In genomic region chr5:176817864-176818377, GRCh38 we compare ENCODE assay signal across 8 cellular contexts. TPM values are rescaled to one million over a fixed set of nuclear protein-coding genes. Genes with fewer than 3 reads are reported as not detected.
DNase-seq lines count a peak whose midpoint lies in the region; ATAC-seq, FAIRE-seq and TF ChIP-seq lines count a peak whose summit lies in the region.

No MANE protein-coding gene starts in this region.

- in situ Hi-C loops in HepG2 (cut with HindIII; ENCODE audit: extremely low pct_ligation_motif_present, low pct_unique_long_range_greater_than_20kb) = no loop called here

- peak overlapping the region; percentile 73 for H3K4me2 ChIP-seq in HepG2 (ENCODE audit: low read depth, low read length)

- H4K20me1 ChIP-seq in HepG2 (ENCODE audit: insufficient read depth, low read length) = peaks cover 7% of the 10 kb centered on the region; the same call in 1 of the 2 replicates

- H3K9me3 Mint-ChIP-seq in brain = peaks cover 0 to 11% (median 5%) of the 10 kb centered on the region in 5 experiments
- peaks cover 0 to 23% (median 0%) of the 10 kb centered on the region in 7 donors for H3K9me3 Mint-ChIP-seq in CD14-positive monocyte

- H3K4me1 Mint-ChIP-seq in brain = peaks cover 61% of the 10 kb centered on the region
- peaks cover 7% of the 10 kb centered on the region for H3K4me1 Mint-ChIP-seq in CD14-positive monocyte

- 0% methylated on average over 3 of the region's 52 CpGs for WGBS in HepG2 (ENCODE audit: low lambda C conversion rate)

- peak overlapping the region; percentile 74 to 81 (median 78) for H3K4me3 Mint-ChIP-seq in brain
- H3K4me3 Mint-ChIP-seq in CD14-positive monocyte = peak overlapping the region in 1 of 2 donors; percentile 78

- POLR2A ChIA-PET in HepG2 (lab: Yijun Ruan, JAX) = interaction anchor here (0.6 kb wide), 1 partner anchor 22 kb away, joined by 3 read pairs; no protein-coding TSS in a partner anchor

- TF ChIP-seq EP300 in HepG2 (IDR thresholded peaks at IDR 0.05; ENCODE audit: low read depth in 2 of 2, low read length in 2 of 2) (no peak), HepG2 (CRISPR knock-in tag; IDR thresholded peaks at IDR 0.05; ENCODE audit: borderline replicate concordance) (no peak)

- H3K36me3 ChIP-seq in HepG2 (replicated peaks in 1 of 2; ENCODE audit: control insufficient read depth in 1 of 2, insufficient read depth in 2 of 2, low read length in 2 of 2) (no peaks in the 10 kb centered on the region), upper lobe of right lung (no peaks in the 10 kb centered on the region)

- intact Hi-C loops in HepG2 (cut with micrococcal nuclease; ENCODE audit: unreplicated experiment) (no loop called here), upper lobe of right lung (cut with DNase I) (no loop called here), CD14-positive monocyte (cut with micrococcal nuclease) (loop anchor here in 1 of 2 donors (10.0 kb wide), 1 partner anchor 137 kb away; no protein-coding TSS in a partner anchor)

- BruUV-seq in HepG2 (replicated peaks; lab: Mats Ljungman, UMichigan) = no TSS peak

- no peak for TF ChIP-seq RAD21 in HepG2 (CRISPR knock-in tag; IDR thresholded peaks at IDR 0.05)

- H3K79me2 ChIP-seq in HepG2 (ENCODE audit: insufficient read depth, low read length) = no peaks in the 10 kb centered on the region

- no peak overlapping the region for H3K9ac ChIP-seq in HepG2 (ENCODE audit: insufficient read depth, low read depth, low read length)

- no peak overlapping the region for H2AFZ ChIP-seq in HepG2 (ENCODE audit: low read length)

- H3K27me3 ChIP-seq in HepG2 (ENCODE audit: control insufficient read depth in 1 of 2, insufficient read depth in 2 of 2, low read length in 2 of 2) = peaks cover 9 to 46% of the 10 kb centered on the region in 2 experiments; a peak in 4 of 5 replicates
- peaks cover 72% of the 10 kb centered on the region for H3K27me3 ChIP-seq in upper lobe of right lung

- peaks cover 32% of the 10 kb centered on the region for H3K4me1 ChIP-seq in HepG2 (ENCODE audit: insufficient read depth, low read length)
- no peaks in the 10 kb centered on the region for H3K4me1 ChIP-seq in upper lobe of right lung

- H3K27me3 Mint-ChIP-seq in brain (peaks cover 17% of the 10 kb centered on the region), CD14-positive monocyte (ENCODE audit: low read depth in 3 of 3) (peaks cover 69 to 78% (median 72%) of the 10 kb centered on the region in 3 donors)

- H3K27ac Mint-ChIP-seq in brain = peak overlapping the region in 4 of 5 experiments; percentile 36 to 70 (median 58)
- H3K27ac Mint-ChIP-seq in CD14-positive monocyte = no peak overlapping the region

- peak overlapping the region; percentile 33 to 58 (median 51); a peak in 5 of 6 replicates for H3K4me3 ChIP-seq in HepG2 (replicated peaks in 1 of 3; ENCODE audit: insufficient read depth in 1 of 3, low read depth in 2 of 3, low read length in 3 of 3)
- H3K4me3 ChIP-seq in upper lobe of right lung = peak overlapping the region; percentile 34

- CTCF ChIA-PET in HepG2 (lab: Yijun Ruan, JAX; ENCODE audit: low intra/inter-chr PET ratio, low total read pairs) = interaction anchor here (1.0 kb wide), 1 partner anchor 157 kb away, joined by 3 read pairs; no protein-coding TSS in a partner anchor

- H3K36me3 Mint-ChIP-seq in brain (peaks cover 5% of the 10 kb centered on the region), CD14-positive monocyte (no peaks in the 10 kb centered on the region)

- H3K27ac ChIP-seq in HepG2 (ENCODE audit: extremely low read length, insufficient read depth, low read length) (no peak overlapping the region), upper lobe of right lung (no peak overlapping the region)

- TF ChIP-seq CTCF in brain (conservative IDR thresholded peaks at IDR 0.05) = peak; percentile 57 to 67
- peak; percentile 58 for TF ChIP-seq CTCF in HepG2 (CRISPR knock-in tag; IDR thresholded peaks at IDR 0.05)
- TF ChIP-seq CTCF in upper lobe of right lung (IDR thresholded peaks at IDR 0.05) = peak; percentile 18
- no peak for TF ChIP-seq CTCF in CD14-positive monocyte (IDR thresholded peaks at IDR 0.05)

- TF ChIP-seq POLR2A in HepG2 (IDR thresholded peaks at IDR 0.05; ENCODE audit: insufficient read depth in 1 of 2, low read depth in 2 of 2, low read length in 2 of 2) = no peak

- no peak for FAIRE-seq in HepG2 (lab: Jason Lieb, UNC)

- ATAC-seq in GM21390 (IDR thresholded peaks at IDR 0.05; ENCODE audit: unreplicated experiment) (peak; percentile 20), HepG2 (peak; percentile 62), upper lobe of right lung (no peak)

- DNase-seq in Daoy (ENCODE audit: low read depth) (peak; percentile 69), NCI-H1694 treated with DMSO at 0.1 percent for 48 hours (lab: John Stamatoyannopoulos, UW) (peak; percentile 15), HepG2 (ENCODE audit: low spot score) (no peak), upper lobe of right lung (no peak), CD14-positive monocyte (ENCODE audit: low spot score) (no peak), NCI-H2107 treated with DMSO at 0.1 percent for 48 hours (lab: John Stamatoyannopoulos, UW; ENCODE audit: unreplicated experiment) (no peak)

- H3K9me3 ChIP-seq in HepG2 (ENCODE audit: low read length) (no peaks in the 10 kb centered on the region), upper lobe of right lung (no peaks in the 10 kb centered on the region)

TF ChIP-seq in HepG2, 621 proteins besides CTCF, POLR2A, EP300 and RAD21 (continues in another document):
- TF ChIP-seq RFX5 (IDR thresholded peaks at IDR 0.05; ENCODE audit: low read depth, low read length) (no peak), NFIC (IDR thresholded peaks at IDR 0.05; ENCODE audit: low read length) (no peak), NFIB (CRISPR knock-in tag; IDR thresholded peaks at IDR 0.05; ENCODE audit: borderline replicate concordance) (no peak), ZNF558 (CRISPR knock-in tag; IDR thresholded peaks at IDR 0.05; ENCODE audit: borderline replicate concordance) (no peak), ZNF317 (CRISPR knock-in tag; IDR thresholded peaks at IDR 0.05) (no peak), HNRNPLL (IDR thresholded peaks at IDR 0.05; ENCODE audit: low read depth, low read length, poor library complexity, severe bottlenecking) (peak; percentile 44), ZNF740 (CRISPR knock-in tag; IDR thresholded peaks at IDR 0.05) (no peak), SOX6 (IDR thresholded peaks at IDR 0.05) (no peak), SOX6 (CRISPR knock-in tag; IDR thresholded peaks at IDR 0.05) (0 out of 2 replicates have a peak, but pooled peaks have one; percentile 16), GABPB1 (CRISPR knock-in tag; IDR thresholded peaks at IDR 0.05) (peak; percentile 15; the same call in 1 of the 2 replicates), TP53 (CRISPR knock-in tag; conservative IDR thresholded peaks at IDR 0.05) (no peak), PTBP1 (IDR thresholded peaks at IDR 0.05; ENCODE audit: low read depth, low read length, poor library complexity, severe bottlenecking) (no peak), ZNF777 (CRISPR knock-in tag; IDR thresholded peaks at IDR 0.05) (peak; percentile 93), ATF5 (CRISPR knock-in tag; IDR thresholded peaks at IDR 0.05; ENCODE audit: low read depth) (no peak)
- TF ChIP-seq, protein P1, sequence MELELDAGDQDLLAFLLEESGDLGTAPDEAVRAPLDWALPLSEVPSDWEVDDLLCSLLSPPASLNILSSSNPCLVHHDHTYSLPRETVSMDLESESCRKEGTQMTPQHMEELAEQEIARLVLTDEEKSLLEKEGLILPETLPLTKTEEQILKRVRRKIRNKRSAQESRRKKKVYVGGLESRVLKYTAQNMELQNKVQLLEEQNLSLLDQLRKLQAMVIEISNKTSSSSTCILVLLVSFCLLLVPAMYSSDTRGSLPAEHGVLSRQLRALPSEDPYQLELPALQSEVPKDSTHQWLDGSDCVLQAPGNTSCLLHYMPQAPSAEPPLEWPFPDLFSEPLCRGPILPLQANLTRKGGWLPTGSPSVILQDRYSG (CRISPR knock-in tag; IDR thresholded peaks at IDR 0.05) = no peak

RNA-seq across cellular contexts. Expression of gene UNC5A, which starts 7.6 kb away (rescaled TPM):
- total RNA-seq in Daoy (2014; rRNA removed; shearing (Covaris generic)) = 0.06 TPM in 2 replicates
- polyA plus RNA-seq in brain (ENCODE audit: insufficient read depth, low read depth, low replicate concordance) (50.6 TPM), HepG2 (2011; rRNA removed) (0.03 TPM in 1 of 2 replicates, not detected in the other), CD14-positive monocyte (under 1 TPM; 0.03 to 0.07 TPM)
- total RNA-seq in HepG2 (2016; rRNA removed; fragmentation: Illumina TruSeq; extraction: Trizol) (not detected in 2 replicates), upper lobe of right lung (0.46 TPM)
- total RNA-seq in HepG2 (2016; cell fraction: cytosol; rRNA removed; fragmentation: Illumina TruSeq; extraction: Trizol; ENCODE audit: low read depth) = not detected in 2 replicates
- not detected in 2 replicates for total RNA-seq in HepG2 (2016; cell fraction: insoluble cytoplasmic fraction; rRNA removed; fragmentation: Illumina TruSeq; extraction: Trizol)
- not detected in 2 replicates for total RNA-seq in HepG2 (2016; cell fraction: membrane; rRNA removed; fragmentation: Illumina TruSeq; extraction: Trizol)
- not detected in 2 replicates for total RNA-seq in HepG2 (2016; cell fraction: nucleus; rRNA removed; fragmentation: Illumina TruSeq; extraction: Trizol)
- 0.01 TPM in 1 of 2 replicates, not detected in the other for polyA plus RNA-seq in HepG2 (2011; cell fraction: cytosol; rRNA removed)
- 0.10 TPM in 1 of 2 replicates, not detected in the other for polyA plus RNA-seq in HepG2 (2011; cell fraction: nucleus; rRNA removed)
- not detected in 2 replicates for polyA plus RNA-seq in HepG2 (2012)
- polyA plus RNA-seq in HepG2 (2016; cell fraction: cytosol; fragmentation: Illumina TruSeq; extraction: Trizol; ENCODE audit: low read depth) = not detected in 2 replicates
- not detected in 2 replicates for polyA plus RNA-seq in HepG2 (2016; cell fraction: insoluble cytoplasmic fraction; fragmentation: Illumina TruSeq; extraction: Trizol; ENCODE audit: low read depth)
- 0.06 TPM in 1 of 2 replicates, not detected in the other for polyA plus RNA-seq in HepG2 (2016; cell fraction: membrane; fragmentation: Illumina TruSeq; extraction: Trizol; ENCODE audit: low read depth)
- polyA plus RNA-seq in HepG2 (2016; cell fraction: nucleus; fragmentation: Illumina TruSeq; extraction: Trizol; ENCODE audit: insufficient read depth, low read depth) = not detected in 2 replicates
- not detected in 2 replicates for polyA minus RNA-seq in HepG2 (2011; rRNA and poly(A)+ RNA removed; ENCODE audit: low replicate concordance)
- polyA minus RNA-seq in HepG2 (2011; cell fraction: cytosol; rRNA and poly(A)+ RNA removed) = not detected in 2 replicates
- not detected in 2 replicates for polyA minus RNA-seq in HepG2 (2011; cell fraction: nucleus; rRNA and poly(A)+ RNA removed)

Comparison
In these comparisons a context has a peak if more than half of its experiments do, and no peak if none do; other contexts are left out.
1. DNase-seq: peak in Daoy (single experiment) and NCI-H1694 treated with DMSO at 0.1 percent for 48 hours (single experiment); none in HepG2 (single experiment), upper lobe of right lung (single experiment), CD14-positive monocyte (single experiment) and NCI-H2107 treated with DMSO at 0.1 percent for 48 hours (single experiment).
2. H3K27ac Mint-ChIP-seq: peak in brain (4 of 5); none in CD14-positive monocyte (0 of 7).